ENCODE assay signal across 8 cellular contexts in genomic region chr13:33543631-33544030, GRCh38.
DNase-seq lines count a peak whose midpoint lies in the region; ATAC-seq, FAIRE-seq and TF ChIP-seq lines count a peak whose summit lies in the region.

No MANE protein-coding gene starts in this region.

- POLR2A ChIA-PET in SK-N-SH (lab: Yijun Ruan, JAX) (interaction anchor here (1.1 kb wide), 1 partner anchor 958 kb away, joined by 6 read pairs; the partner anchor contains the start of gene PDS5B), endothelial cell of umbilical vein (lab: Charles Lee) (interaction anchor here (1.1 to 1.2 kb wide), 2 partner anchors 180 to 258 kb away, joined by 4 read pairs; partner anchors contain the start of gene STARD13)

- CTCF ChIA-PET in SK-N-SH (lab: Yijun Ruan, JAX) = interaction anchor here (0.6 to 3.0 kb wide), 20 partner anchors 23 to 1620 kb away, joined by 3 to 28 read pairs (median 4); partner anchors contain the start of genes PDS5B and STARD13
- CTCF ChIA-PET in endothelial cell of umbilical vein (lab: Charles Lee) = interaction anchor here (0.8 to 5.2 kb wide), 31 partner anchors 8 to 1634 kb away, joined by 3 to 131 read pairs (median 5); partner anchors contain the start of genes PDS5B and STARD13

- no peaks in the 10 kb centered on the region for H3K9me1 ChIP-seq in endothelial cell of umbilical vein (replicated peaks; ENCODE audit: control insufficient read depth, extremely low read depth, insufficient read depth, low read length)

- BruUV-seq in endothelial cell of umbilical vein (replicated peaks; lab: Mats Ljungman, UMichigan) = no TSS peak

- no peaks in the 10 kb centered on the region for H3K79me2 ChIP-seq in SK-N-SH (ENCODE audit: insufficient read depth)
- no peaks in the 10 kb centered on the region for H3K79me2 ChIP-seq in endothelial cell of umbilical vein (ENCODE audit: control insufficient read depth, insufficient read depth, low read length)

- no peak for TF ChIP-seq POLR2A in endothelial cell of umbilical vein (IDR thresholded peaks at IDR 0.05; ENCODE audit: low read depth, low read length)

- intact Hi-C loops in endothelial cell of umbilical vein (cut with micrococcal nuclease) = loop anchor here (1.0 to 5.0 kb wide), 5 partner anchors 12 to 533 kb away; no protein-coding TSS in a partner anchor

- TF ChIP-seq CTCF in SK-N-SH (IDR thresholded peaks at IDR 0.05) (no peak), endothelial cell of umbilical vein (IDR thresholded peaks at IDR 0.05; ENCODE audit: extremely low read depth in 1 of 2, insufficient read depth in 1 of 2, low read depth in 1 of 2, low read length in 2 of 2) (no peak)

- H3K4me3 ChIP-seq in SK-N-SH (ENCODE audit: low read depth in 2 of 2, low read length in 1 of 2) (peak overlapping the region; percentile 53 to 66), endothelial cell of umbilical vein (replicated peaks in 1 of 3; ENCODE audit: insufficient read depth in 1 of 3, low read depth in 1 of 3, low read length in 3 of 3) (no peak overlapping the region)

- dilution Hi-C loops in endothelial cell of umbilical vein (cut with MboI; ENCODE audit: extremely low pct_ligation_motif_present, low sequenced_read_pairs) = no loop called here

- 77% methylated on average over 2 of the region's 2 CpGs for WGBS in SK-N-SH (ENCODE audit: low lambda C conversion rate)

- H3K27ac ChIP-seq in SK-N-SH (ENCODE audit: low read depth in 2 of 2, low read length in 1 of 2) = peak overlapping the region; percentile 100
- peak overlapping the region; percentile 95 for H3K27ac ChIP-seq in endothelial cell of umbilical vein (ENCODE audit: insufficient read depth, low read depth, low read length)

- H3K4me1 ChIP-seq in SK-N-SH (ENCODE audit: control insufficient read depth in 1 of 2, insufficient read depth in 2 of 2, low read depth in 1 of 2, low read length in 1 of 2) (peaks cover 19 to 25% of the 10 kb centered on the region in 2 experiments; a peak in 3 of 4 replicates), endothelial cell of umbilical vein (ENCODE audit: control insufficient read depth, extremely low read depth, insufficient read depth, low read length) (peaks cover 23% of the 10 kb centered on the region)

- H3K36me3 ChIP-seq in SK-N-SH (replicated peaks in 1 of 2; ENCODE audit: control insufficient read depth in 1 of 2, insufficient read depth in 2 of 2, low read length in 1 of 2) (no peaks in the 10 kb centered on the region), endothelial cell of umbilical vein (ENCODE audit: control insufficient read depth in 2 of 2, extremely low read depth in 1 of 2, insufficient read depth in 2 of 2, low read length in 2 of 2) (no peaks in the 10 kb centered on the region)

- H3K9ac ChIP-seq in SK-N-SH (peak overlapping the region; percentile 87), endothelial cell of umbilical vein (replicated peaks; ENCODE audit: extremely low read depth, insufficient read depth, low read length) (peak overlapping the region; percentile 95)

- no peak for ATAC-seq in SK-N-SH treated with all-trans-retinoic acid at 6 μM for 48 hours

- no peaks in the 10 kb centered on the region for H3K27me3 ChIP-seq in SK-N-SH (ENCODE audit: insufficient read depth)
- no peaks in the 10 kb centered on the region for H3K27me3 ChIP-seq in endothelial cell of umbilical vein (ENCODE audit: control insufficient read depth in 2 of 2, insufficient read depth in 2 of 2, low read length in 2 of 2)

- H4K20me1 ChIP-seq in SK-N-SH (ENCODE audit: insufficient read depth) = no peaks in the 10 kb centered on the region
- no peaks in the 10 kb centered on the region for H4K20me1 ChIP-seq in endothelial cell of umbilical vein (replicated peaks; ENCODE audit: control insufficient read depth, extremely low read depth, insufficient read depth, low read length)

- H3K4me2 ChIP-seq in SK-N-SH (peak overlapping the region; percentile 72), endothelial cell of umbilical vein (ENCODE audit: insufficient read depth, low read length) (peak overlapping the region; percentile 77)

- peak overlapping the region; percentile 90; the same call in 1 of the 2 replicates for H2AFZ ChIP-seq in SK-N-SH (ENCODE audit: low read depth)
- H2AFZ ChIP-seq in endothelial cell of umbilical vein (ENCODE audit: low read depth, low read length) = peak overlapping the region; percentile 33

- DNase-seq in SK-N-SH = no peak
- DNase-seq in RPMI8226 = peak; percentile 3
- DNase-seq in endothelial cell of umbilical vein (ENCODE audit: low read depth, low spot score) = peak; percentile 29
- peak; percentile 66 for DNase-seq in pons (ENCODE audit: low spot score)
- DNase-seq in ureter (ENCODE audit: low spot score) = no peak
- DNase-seq in RCC 7860 (ENCODE audit: low spot score) = no peak
- no peak for DNase-seq in stimulated activated CD4-positive, alpha-beta T cell treated with anti-CD3 and anti-CD28 coated beads, Interleukin-4, amount 100 ng/mL, for 1 hour

- no peaks in the 10 kb centered on the region for H3K9me3 ChIP-seq in SK-N-SH
- no peaks in the 10 kb centered on the region for H3K9me3 ChIP-seq in endothelial cell of umbilical vein (replicated peaks; ENCODE audit: control insufficient read depth, insufficient read depth, low read length)

- no peaks in the 10 kb centered on the region for H3K9me2 ChIP-seq in SK-N-SH

- TF ChIP-seq RAD21 in SK-N-SH (IDR thresholded peaks at IDR 0.05; ENCODE audit: low read length) = no peak

- H3F3A ChIP-seq in SK-N-SH (replicated peaks; ENCODE audit: insufficient read depth) = peaks cover 31% of the 10 kb centered on the region

- FAIRE-seq in endothelial cell of umbilical vein (lab: Jason Lieb, UNC) (no peak), RCC 7860 (lab: Jason Lieb, UNC) (no peak)

- no peak for TF ChIP-seq EP300 in SK-N-SH (IDR thresholded peaks at IDR 0.05; ENCODE audit: borderline replicate concordance in 1 of 2, low read depth in 1 of 2, low read length in 1 of 2)

TF ChIP-seq in SK-N-SH, 30 proteins besides CTCF, POLR2A, EP300 and RAD21:
- no peak for TF ChIP-seq NFIC (IDR thresholded peaks at IDR 0.05; ENCODE audit: borderline replicate concordance)
- no peak for TF ChIP-seq EZH2phosphoT487 (IDR thresholded peaks at IDR 0.05; ENCODE audit: borderline replicate concordance, low read depth)
- TF ChIP-seq YY1 (IDR thresholded peaks at IDR 0.05; ENCODE audit: low read depth) = no peak
- no peak for TF ChIP-seq JUND (IDR thresholded peaks at IDR 0.05)
- TF ChIP-seq TCF12 (IDR thresholded peaks at IDR 0.05) = no peak

TF ChIP-seq in SK-N-SH treated with all-trans-retinoic acid at 6 μM for 48 hours, 23 proteins besides CTCF, POLR2A, EP300 and RAD21 (continues in another document):
- no peak for TF ChIP-seq ZNF8 (CRISPR knock-in tag; IDR thresholded peaks at IDR 0.05)
- TF ChIP-seq BACH2 (CRISPR knock-in tag; IDR thresholded peaks at IDR 0.05; ENCODE audit: borderline replicate concordance) = no peak
- no peak for TF ChIP-seq ISL1 (CRISPR knock-in tag; IDR thresholded peaks at IDR 0.05)
- no peak for TF ChIP-seq CSDC2 (CRISPR knock-in tag; IDR thresholded peaks at IDR 0.05)
- TF ChIP-seq POU6F1 (CRISPR knock-in tag; IDR thresholded peaks at IDR 0.05; ENCODE audit: borderline replicate concordance, low read depth) = no peak

TF ChIP-seq in endothelial cell of umbilical vein, 7 proteins besides CTCF, POLR2A, EP300 and RAD21:
- TF ChIP-seq EZH2 (IDR thresholded peaks at IDR 0.05; ENCODE audit: borderline replicate concordance, low read depth, low read length, severe bottlenecking) (no peak), MYC (IDR thresholded peaks at IDR 0.05; ENCODE audit: low read depth, low read length) (no peak), FOS (IDR thresholded peaks at IDR 0.05; ENCODE audit: borderline replicate concordance, insufficient read depth, low read length) (no peak), JUN (IDR thresholded peaks at IDR 0.05; ENCODE audit: borderline replicate concordance, insufficient read depth, insufficient read length, low read depth) (no peak), GATA2 (IDR thresholded peaks at IDR 0.05; ENCODE audit: insufficient read depth, insufficient read length, low read depth, low read length) (no peak), POLR2AphosphoS5 (IDR thresholded peaks at IDR 0.05; ENCODE audit: insufficient read depth, low read depth, low read length) (no peak)
- TF ChIP-seq, protein P1, sequence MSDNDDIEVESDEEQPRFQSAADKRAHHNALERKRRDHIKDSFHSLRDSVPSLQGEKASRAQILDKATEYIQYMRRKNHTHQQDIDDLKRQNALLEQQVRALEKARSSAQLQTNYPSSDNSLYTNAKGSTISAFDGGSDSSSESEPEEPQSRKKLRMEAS (IDR thresholded peaks at IDR 0.05; ENCODE audit: insufficient read depth, insufficient read length) = no peak

Comparison
In these comparisons a context has a peak if more than half of its experiments do, and no peak if none do; other contexts are left out.
1. DNase-seq: peak in RPMI8226 (single experiment), endothelial cell of umbilical vein (single experiment) and pons (single experiment); none in SK-N-SH (single experiment), ureter (single experiment), RCC 7860 (single experiment) and stimulated activated CD4-positive, alpha-beta T cell treated with anti-CD3 and anti-CD28 coated beads, Interleukin-4, amount 100 ng/mL, for 1 hour (single experiment).
2. H3K4me3 ChIP-seq: peak in SK-N-SH (2 of 2); none in endothelial cell of umbilical vein (0 of 3).